In genomic region chr13:110624766-110625756, GRCh38 we compare ENCODE assay signal across 19 cellular contexts. TPM values are rescaled to one million over a fixed set of nuclear protein-coding genes. Genes with fewer than 3 reads are reported as not detected.
DNase-seq lines count a peak whose midpoint lies in the region; ATAC-seq and TF ChIP-seq lines count a peak whose summit lies in the region.
"Had no signal": no experiment of that assay in that cellular context is flagged by ENCODE, and none has a peak within 500 bp of the region (broad histone marks: within the 10 kb centered on the region; RNA-seq: fewer than 3 reads in every experiment).

No MANE protein-coding gene starts in this region.

- no peak for DNase-seq in activated CD8-positive, alpha-beta T cell treated with anti-CD3 and anti-CD28 coated beads for 36 hours
- DNase-seq in activated CD8-positive, alpha-beta T cell treated with anti-CD3 and anti-CD28 coated beads, Interleukin-2, amount 10 ng/mL, durations not matched to agents 7 days and 5 days: no peak
- DNase-seq in WERI-Rb-1 (peak; percentile 7), stomach (peak; percentile 70), T-helper 1 cell (no peak)
- DNase-seq in effector memory CD4-positive, alpha-beta T cell: no peak
- DNase-seq in activated CD4-positive, alpha-beta T cell treated with anti-CD3 and anti-CD28 coated beads, Interleukin-2, amount 50 U/mL, for 1 hour: no peak
- DNase-seq: activated CD8-positive, alpha-beta memory T cell treated with anti-CD3 and anti-CD28 coated beads, Interleukin-2, amount 10 ng/mL, durations not matched to agents 7 days and 5 days; left cardiac atrium; naive thymus-derived CD4-positive, alpha-beta T cell; NCI-H2227 treated with DMSO at 0.1 percent for 48 hours; SJCRH30; stimulated activated CD4-positive, alpha-beta T cell treated with anti-CD3 and anti-CD28 coated beads, Interleukin-2, amount 100 ng/mL, for 24 hours had no signal

- CTCF ChIA-PET in activated CD8-positive, alpha-beta T cell treated with anti-CD3 and anti-CD28 coated beads for 36 hours (lab: Charles Lee): no interaction called here
- CTCF ChIA-PET in activated CD8-positive, alpha-beta T cell treated with anti-CD3 and anti-CD28 coated beads, Interleukin-2, amount 10 ng/mL, durations not matched to agents 7 days and 5 days (lab: Charles Lee): no interaction called here

- intact Hi-C loops in activated CD8-positive, alpha-beta T cell treated with anti-CD3 and anti-CD28 coated beads for 36 hours (cut with micrococcal nuclease): no loop called here
- intact Hi-C loops in stomach (cut with DNase I; ENCODE audit: low total_unique reads): no loop called here

- TF ChIP-seq POLR2A in stomach (IDR thresholded peaks at IDR 0.05): no peak

- TF ChIP-seq CTCF in activated CD8-positive, alpha-beta T cell treated with anti-CD3 and anti-CD28 coated beads for 36 hours (IDR thresholded peaks at IDR 0.05): no peak
- TF ChIP-seq CTCF in WERI-Rb-1 (IDR thresholded peaks at IDR 0.05; ENCODE audit: low read depth, low read length) (no peak), stomach (IDR thresholded peaks at IDR 0.05) (no peak)

- H3K4me3 Mint-ChIP-seq in activated CD8-positive, alpha-beta T cell treated with anti-CD3 and anti-CD28 coated beads for 36 hours: no peak overlapping the region
- H3K4me3 Mint-ChIP-seq in activated CD8-positive, alpha-beta T cell treated with anti-CD3 and anti-CD28 coated beads, Interleukin-2, amount 10 ng/mL, durations not matched to agents 7 days and 5 days: no peak overlapping the region
- H3K4me3 Mint-ChIP-seq: activated CD8-positive, alpha-beta memory T cell treated with anti-CD3 and anti-CD28 coated beads, Interleukin-2, amount 10 ng/mL, durations not matched to agents 7 days and 5 days; naive thymus-derived CD4-positive, alpha-beta T cell had no signal

- no peak for TF ChIP-seq EP300 in stomach (IDR thresholded peaks at IDR 0.05)

- peaks cover 41% of the 10 kb centered on the region for H3K4me1 Mint-ChIP-seq in activated CD8-positive, alpha-beta T cell treated with anti-CD3 and anti-CD28 coated beads for 36 hours (ENCODE audit: low read depth)
- H3K4me1 Mint-ChIP-seq in activated CD8-positive, alpha-beta T cell treated with anti-CD3 and anti-CD28 coated beads, Interleukin-2, amount 10 ng/mL, durations not matched to agents 7 days and 5 days (ENCODE audit: low read depth): peaks cover 19% of the 10 kb centered on the region

- peaks cover 7 to 16% of the 10 kb centered on the region in 2 donors for H3K4me1 ChIP-seq in mucosa of rectum (ENCODE audit: control insufficient read depth in 2 of 2, insufficient read depth in 2 of 2, low read length in 2 of 2)
- H3K4me1 ChIP-seq in stomach: peaks cover 52 to 94% (median 70%) of the 10 kb centered on the region in 4 donors
- peaks cover 3% of the 10 kb centered on the region for H3K4me1 ChIP-seq in effector memory CD4-positive, alpha-beta T cell (ENCODE audit: control insufficient read depth, insufficient read depth, low read length, poor library complexity, severe bottlenecking)
- H3K4me1 ChIP-seq: A549, ascending aorta, SJCRH30 had no signal

- peak overlapping the region; percentile 46 for H3K27ac Mint-ChIP-seq in activated CD8-positive, alpha-beta T cell treated with anti-CD3 and anti-CD28 coated beads for 36 hours
- no peak overlapping the region for H3K27ac Mint-ChIP-seq in activated CD8-positive, alpha-beta T cell treated with anti-CD3 and anti-CD28 coated beads, Interleukin-2, amount 10 ng/mL, durations not matched to agents 7 days and 5 days
- H3K27ac Mint-ChIP-seq: activated CD8-positive, alpha-beta memory T cell treated with anti-CD3 and anti-CD28 coated beads, Interleukin-2, amount 10 ng/mL, durations not matched to agents 7 days and 5 days had no signal

- POLR2A ChIA-PET in activated CD8-positive, alpha-beta T cell treated with anti-CD3 and anti-CD28 coated beads for 36 hours (lab: Charles Lee): no interaction called here
- POLR2A ChIA-PET in activated CD8-positive, alpha-beta T cell treated with anti-CD3 and anti-CD28 coated beads, Interleukin-2, amount 10 ng/mL, durations not matched to agents 7 days and 5 days (lab: Charles Lee): no interaction called here

- H3K27me3 ChIP-seq in WERI-Rb-1 (ENCODE audit: insufficient read depth, low read depth, severe bottlenecking) (no peaks in the 10 kb centered on the region), mucosa of rectum (ENCODE audit: control insufficient read depth in 2 of 2, insufficient read depth in 2 of 2, low read length in 2 of 2) (no peaks in the 10 kb centered on the region), stomach (no peaks in the 10 kb centered on the region)
- H3K27me3 ChIP-seq in effector memory CD4-positive, alpha-beta T cell (replicated peaks; ENCODE audit: control insufficient read depth, insufficient read depth, low read length, poor library complexity, severe bottlenecking): no peaks in the 10 kb centered on the region
- H3K27me3 ChIP-seq: ascending aorta, esophagus muscularis mucosa, right atrium auricular region, SJCRH30 had no signal

- peaks cover 23% of the 10 kb centered on the region for H3K36me3 Mint-ChIP-seq in activated CD8-positive, alpha-beta T cell treated with anti-CD3 and anti-CD28 coated beads for 36 hours (ENCODE audit: low read depth)
- H3K36me3 Mint-ChIP-seq in activated CD8-positive, alpha-beta T cell treated with anti-CD3 and anti-CD28 coated beads, Interleukin-2, amount 10 ng/mL, durations not matched to agents 7 days and 5 days (ENCODE audit: low read depth): peaks cover 23% of the 10 kb centered on the region

- H3K9me3 ChIP-seq in WERI-Rb-1 (ENCODE audit: severe bottlenecking) (no peaks in the 10 kb centered on the region), mucosa of rectum (ENCODE audit: control insufficient read depth in 2 of 2, low read length in 2 of 2) (no peaks in the 10 kb centered on the region), stomach (no peaks in the 10 kb centered on the region)
- no peaks in the 10 kb centered on the region for H3K9me3 ChIP-seq in effector memory CD4-positive, alpha-beta T cell (ENCODE audit: control insufficient read depth, low read length)
- H3K9me3 ChIP-seq: A549, ascending aorta, esophagus muscularis mucosa, right atrium auricular region, SJCRH30 had no signal

- H3K27ac ChIP-seq in WERI-Rb-1 (no peak overlapping the region), mucosa of rectum (ENCODE audit: low read depth in 2 of 2, low read length in 2 of 2) (peak overlapping the region; percentile 75 to 82), stomach (peak overlapping the region; percentile 79 to 84 (median 81))
- H3K27ac ChIP-seq in effector memory CD4-positive, alpha-beta T cell (ENCODE audit: insufficient read depth, low read length, poor library complexity, severe bottlenecking): no peak overlapping the region
- H3K27ac ChIP-seq: A549, ascending aorta, coronary artery, esophagus muscularis mucosa, right atrium auricular region, SJCRH30 had no signal

- H3K36me3 ChIP-seq in WERI-Rb-1 (peaks cover 73% of the 10 kb centered on the region), mucosa of rectum (ENCODE audit: control insufficient read depth in 2 of 2, insufficient read depth in 2 of 2, low read length in 2 of 2) (peaks cover 39 to 48% of the 10 kb centered on the region in 2 donors), stomach (peaks cover 32 to 59% (median 53%) of the 10 kb centered on the region in 4 donors)
- peaks cover 38% of the 10 kb centered on the region for H3K36me3 ChIP-seq in effector memory CD4-positive, alpha-beta T cell (ENCODE audit: control insufficient read depth, insufficient read depth, low read length)

- H3K27me3 Mint-ChIP-seq in activated CD8-positive, alpha-beta T cell treated with anti-CD3 and anti-CD28 coated beads for 36 hours: no peaks in the 10 kb centered on the region
- no peaks in the 10 kb centered on the region for H3K27me3 Mint-ChIP-seq in activated CD8-positive, alpha-beta T cell treated with anti-CD3 and anti-CD28 coated beads, Interleukin-2, amount 10 ng/mL, durations not matched to agents 7 days and 5 days (ENCODE audit: low read depth)
- H3K27me3 Mint-ChIP-seq: activated CD8-positive, alpha-beta memory T cell treated with anti-CD3 and anti-CD28 coated beads, Interleukin-2, amount 10 ng/mL, durations not matched to agents 7 days and 5 days; naive thymus-derived CD4-positive, alpha-beta T cell had no signal

- H3K9ac ChIP-seq in mucosa of rectum (ENCODE audit: low read depth in 1 of 2, low read length in 2 of 2): peak overlapping the region; percentile 24 to 40

- no peak for ATAC-seq in activated CD8-positive, alpha-beta T cell treated with anti-CD3 and anti-CD28 coated beads for 36 hours
- ATAC-seq in activated CD8-positive, alpha-beta T cell treated with anti-CD3 and anti-CD28 coated beads, Interleukin-2, amount 10 ng/mL, durations not matched to agents 7 days and 5 days: no peak
- ATAC-seq: activated CD8-positive, alpha-beta memory T cell treated with anti-CD3 and anti-CD28 coated beads, Interleukin-2, amount 10 ng/mL, durations not matched to agents 7 days and 5 days; left cardiac atrium; naive thymus-derived CD4-positive, alpha-beta T cell had no signal

- H3K9me3 Mint-ChIP-seq in activated CD8-positive, alpha-beta T cell treated with anti-CD3 and anti-CD28 coated beads for 36 hours: no peaks in the 10 kb centered on the region
- H3K9me3 Mint-ChIP-seq in activated CD8-positive, alpha-beta T cell treated with anti-CD3 and anti-CD28 coated beads, Interleukin-2, amount 10 ng/mL, durations not matched to agents 7 days and 5 days (ENCODE audit: insufficient read depth): no peaks in the 10 kb centered on the region
- H3K9me3 Mint-ChIP-seq: naive thymus-derived CD4-positive, alpha-beta T cell had no signal

- WGBS in stomach, 5 donors: 35 to 71% (median 63%) methylated on average over 32 to 41 of the region's 41 CpGs

- H3K4me3 ChIP-seq in WERI-Rb-1 (ENCODE audit: low read depth, low read length) (no peak overlapping the region), mucosa of rectum (ENCODE audit: low read length in 2 of 2) (peak overlapping the region in 1 of 2 donors; percentile 7), stomach (no peak overlapping the region)
- no peak overlapping the region for H3K4me3 ChIP-seq in effector memory CD4-positive, alpha-beta T cell (ENCODE audit: insufficient read depth, low read depth, low read length, poor library complexity, severe bottlenecking)
- H3K4me3 ChIP-seq: A549, ascending aorta, coronary artery, esophagus muscularis mucosa, right atrium auricular region, SJCRH30 had no signal

RNA-seq across cellular contexts. Expression of gene NAXD, which starts 9.7 kb away (rescaled TPM):
- 10 to 100 TPM; 22.7 to 24.8 TPM for total RNA-seq in activated CD8-positive, alpha-beta T cell treated with anti-CD3 and anti-CD28 coated beads for 36 hours
- total RNA-seq in activated CD8-positive, alpha-beta T cell treated with anti-CD3 and anti-CD28 coated beads, Interleukin-2, amount 10 ng/mL, durations not matched to agents 7 days and 5 days: 10 to 100 TPM; 23.7 to 24.3 TPM
- total RNA-seq in stomach: 10 to 100 TPM; 25.7 to 50.7 (median 34.4) TPM
- polyA plus RNA-seq in stomach: 10 to 100 TPM; 38.4 to 44.7 (median 41.4) TPM

Comparison
In these comparisons a context has a peak if more than half of its experiments do, and no peak if none do; other contexts are left out.
1. DNase-seq: peak in WERI-Rb-1 (single experiment) and stomach (single experiment); none in activated CD8-positive, alpha-beta T cell treated with anti-CD3 and anti-CD28 coated beads for 36 hours (single experiment), activated CD8-positive, alpha-beta T cell treated with anti-CD3 and anti-CD28 coated beads, Interleukin-2, amount 10 ng/mL, durations not matched to agents 7 days and 5 days (single experiment), effector memory CD4-positive, alpha-beta T cell (0 of 3), activated CD4-positive, alpha-beta T cell treated with anti-CD3 and anti-CD28 coated beads, Interleukin-2, amount 50 U/mL, for 1 hour (single experiment) and T-helper 1 cell (0 of 5).
2. H3K27ac ChIP-seq: peak in mucosa of rectum (2 of 2) and stomach (5 of 5); none in WERI-Rb-1 (single experiment) and effector memory CD4-positive, alpha-beta T cell (single experiment).